In genomic region chr10:77274046-77274795, GRCh38 we compare ENCODE assay signal across 1 cellular context.
TF ChIP-seq lines count a peak whose summit lies in the region.

No MANE protein-coding gene starts in this region.

TF ChIP-seq in HEK293, 187 proteins besides CTCF, POLR2A, EP300 and RAD21 (continued from another document and continues in another):
- no peak for TF ChIP-seq ZBTB11 (tag by site-specific recombination; conservative IDR thresholded peaks at IDR 0.05; ENCODE audit: low read depth)
- TF ChIP-seq ZSCAN4 (tag by site-specific recombination; IDR thresholded peaks at IDR 0.05): no peak
- no peak for TF ChIP-seq ZNF394 (tag by site-specific recombination; IDR thresholded peaks at IDR 0.05; ENCODE audit: borderline replicate concordance)
- TF ChIP-seq ZNF274 (IDR thresholded peaks at IDR 0.05; ENCODE audit: low read length): no peak
- TF ChIP-seq ZNF274 (tag by site-specific recombination; IDR thresholded peaks at IDR 0.05; ENCODE audit: borderline replicate concordance): no peak
- no peak for TF ChIP-seq ZNF174 (tag by site-specific recombination; IDR thresholded peaks at IDR 0.05)
- no peak for TF ChIP-seq ZXDB (tag by site-specific recombination; IDR thresholded peaks at IDR 0.05)
- TF ChIP-seq ZBTB6 (tag by site-specific recombination; IDR thresholded peaks at IDR 0.05): no peak
- TF ChIP-seq ZNF324 (tag by site-specific recombination; IDR thresholded peaks at IDR 0.05): no peak
- TF ChIP-seq ZNF596 (tag by site-specific recombination; IDR thresholded peaks at IDR 0.05): no peak
- TF ChIP-seq ZBTB7A (tag by site-specific recombination; IDR thresholded peaks at IDR 0.05; ENCODE audit: low read depth): no peak
- no peak for TF ChIP-seq ZBTB10 (tag by site-specific recombination; IDR thresholded peaks at IDR 0.05)
- TF ChIP-seq ZNF473 (tag by site-specific recombination; IDR thresholded peaks at IDR 0.05): no peak
- TF ChIP-seq ZNF791 (tag by site-specific recombination; IDR thresholded peaks at IDR 0.05): no peak
- TF ChIP-seq HIC1 (tag by site-specific recombination; IDR thresholded peaks at IDR 0.05): no peak
- no peak for TF ChIP-seq ZNF354C (tag by site-specific recombination; IDR thresholded peaks at IDR 0.05; ENCODE audit: borderline replicate concordance, low read depth)
- no peak for TF ChIP-seq ZNF692 (tag by site-specific recombination; IDR thresholded peaks at IDR 0.05)
- TF ChIP-seq ZNF155 (tag by site-specific recombination; IDR thresholded peaks at IDR 0.05): no peak
- TF ChIP-seq OVOL3 (tag by site-specific recombination; IDR thresholded peaks at IDR 0.05): no peak
- TF ChIP-seq ZNF837 (tag by site-specific recombination; IDR thresholded peaks at IDR 0.05): no peak
- no peak for TF ChIP-seq HOXD13 (CRISPR knock-in tag; IDR thresholded peaks at IDR 0.05; ENCODE audit: borderline replicate concordance)
- no peak for TF ChIP-seq HOXC10 (CRISPR knock-in tag; IDR thresholded peaks at IDR 0.05)
- TF ChIP-seq KLF10 (tag by site-specific recombination; IDR thresholded peaks at IDR 0.05): no peak
- no peak for TF ChIP-seq ZSCAN23 (tag by site-specific recombination; IDR thresholded peaks at IDR 0.05)
- no peak for TF ChIP-seq ZNF311 (tag by site-specific recombination; IDR thresholded peaks at IDR 0.05; ENCODE audit: borderline replicate concordance)
- no peak for TF ChIP-seq KLF8 (tag by site-specific recombination; IDR thresholded peaks at IDR 0.05)
- no peak for TF ChIP-seq ZBTB48 (tag by site-specific recombination; IDR thresholded peaks at IDR 0.05)
- TF ChIP-seq ZFP41 (tag by site-specific recombination; IDR thresholded peaks at IDR 0.05; ENCODE audit: borderline replicate concordance): no peak
- TF ChIP-seq KLF7 (tag by site-specific recombination; IDR thresholded peaks at IDR 0.05; ENCODE audit: borderline replicate concordance): no peak
- TF ChIP-seq ZNF585B (tag by site-specific recombination; IDR thresholded peaks at IDR 0.05): no peak
- TF ChIP-seq MZF1 (tag by site-specific recombination; IDR thresholded peaks at IDR 0.05; ENCODE audit: borderline replicate concordance): peak; percentile 83; the same call in 1 of the 2 replicates
- peak; percentile 62 for TF ChIP-seq ZNF335 (tag by site-specific recombination; conservative IDR thresholded peaks at IDR 0.05)
- no peak for TF ChIP-seq ZNF677 (tag by site-specific recombination; IDR thresholded peaks at IDR 0.05)
- no peak for TF ChIP-seq ZBTB21 (tag by site-specific recombination; IDR thresholded peaks at IDR 0.05)
- TF ChIP-seq ZNF624 (tag by site-specific recombination; IDR thresholded peaks at IDR 0.05): no peak
- TF ChIP-seq ZNF10 (tag by site-specific recombination; IDR thresholded peaks at IDR 0.05): no peak
- no peak for TF ChIP-seq ZNF18 (tag by site-specific recombination; IDR thresholded peaks at IDR 0.05)
- no peak for TF ChIP-seq RBAK (tag by site-specific recombination; IDR thresholded peaks at IDR 0.05)
- TF ChIP-seq SETDB1 (IDR thresholded peaks at IDR 0.05; ENCODE audit: insufficient read length, low read length): no peak
- TF ChIP-seq ZNF433 (tag by site-specific recombination; IDR thresholded peaks at IDR 0.05; ENCODE audit: low read depth): no peak
- TF ChIP-seq ZNF513 (tag by site-specific recombination; IDR thresholded peaks at IDR 0.05): no peak
- peak; percentile 88 for TF ChIP-seq SP7 (tag by site-specific recombination; IDR thresholded peaks at IDR 0.05)
- no peak for TF ChIP-seq BCL11A (tag by site-specific recombination; IDR thresholded peaks at IDR 0.05; ENCODE audit: low read depth)
- no peak for TF ChIP-seq ZNF529 (tag by site-specific recombination; IDR thresholded peaks at IDR 0.05; ENCODE audit: insufficient replicate concordance)
- no peak for TF ChIP-seq INSM2 (tag by site-specific recombination; IDR thresholded peaks at IDR 0.05)
- TF ChIP-seq ZBTB20 (tag by site-specific recombination; IDR thresholded peaks at IDR 0.05): no peak
- peak; percentile 50; the same call in 1 of the 2 replicates for TF ChIP-seq ZNF398 (tag by site-specific recombination; IDR thresholded peaks at IDR 0.05)
- no peak for TF ChIP-seq ZNF514 (tag by site-specific recombination; IDR thresholded peaks at IDR 0.05)
